In the genomic region with DNA sequence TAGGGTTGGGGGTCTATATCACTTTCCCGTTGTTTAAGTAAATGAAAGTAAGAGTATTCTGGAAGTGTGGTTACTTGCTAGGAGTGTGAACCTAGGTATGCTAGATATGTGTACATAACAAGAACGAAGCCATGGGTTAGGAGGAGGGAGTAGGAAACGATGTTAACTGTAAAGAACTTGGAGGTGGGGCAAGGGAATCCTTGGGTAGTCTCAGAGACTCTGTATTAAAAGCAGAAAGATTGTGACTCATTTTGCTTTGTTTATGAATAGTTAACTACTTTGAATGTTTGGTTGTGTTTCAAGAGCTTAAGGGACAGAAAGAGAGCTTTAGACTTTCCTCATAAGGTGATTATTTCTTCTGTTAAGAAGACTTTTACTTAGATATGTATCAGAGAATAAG, we compare ENCODE assay signal across 26 cellular contexts. TPM values are rescaled to one million over a fixed set of nuclear protein-coding genes. Genes with fewer than 3 reads are reported as not detected.
A peak's percentile ranks its signal among the peaks of the same experiment; 100 is the strongest.
DNase-seq lines count a peak whose midpoint lies in the region; ATAC-seq and TF ChIP-seq lines count a peak whose summit lies in the region.
"Had no signal": no experiment of that assay in that cellular context is flagged by ENCODE, and none has a peak within 500 bp of the region (broad histone marks: within the 10 kb centered on the region; RNA-seq: fewer than 3 reads in every experiment).

No MANE protein-coding gene starts in this region.

- H3K4me1 Mint-ChIP-seq in activated naive CD8-positive, alpha-beta T cell treated with anti-CD3 and anti-CD28 coated beads, Interleukin-2, amount 50 U/mL, for 24 hours = no peaks in the 10 kb centered on the region
- H3K4me1 Mint-ChIP-seq: CD8-positive, alpha-beta memory T cell had no signal

- H3K4me3 ChIP-seq in gastroesophageal sphincter (no peak overlapping the region), sigmoid colon (no peak overlapping the region)
- H3K4me3 ChIP-seq: SJSA1 had no signal

- no peak overlapping the region for H3K4me3 Mint-ChIP-seq in activated naive CD8-positive, alpha-beta T cell treated with anti-CD3 and anti-CD28 coated beads, Interleukin-2, amount 50 U/mL, for 24 hours
- H3K4me3 Mint-ChIP-seq: IgD-negative memory B cell had no signal

- H3K27ac Mint-ChIP-seq in activated naive CD8-positive, alpha-beta T cell treated with anti-CD3 and anti-CD28 coated beads, Interleukin-2, amount 50 U/mL, for 24 hours = no peak overlapping the region
- H3K27ac Mint-ChIP-seq: CD8-positive, alpha-beta memory T cell; IgD-negative memory B cell had no signal

- H3K27me3 ChIP-seq in gastroesophageal sphincter = no peaks in the 10 kb centered on the region
- H3K27me3 ChIP-seq in sigmoid colon = no peaks in the 10 kb centered on the region
- H3K27me3 ChIP-seq: SJSA1 had no signal

- TF ChIP-seq CTCF in gastroesophageal sphincter (IDR thresholded peaks at IDR 0.05) = no peak
- no peak for TF ChIP-seq CTCF in sigmoid colon (IDR thresholded peaks at IDR 0.05)

- intact Hi-C loops in sigmoid colon (cut with DNase I) = no loop called here

- peaks cover 0 to 49% of the 10 kb centered on the region in 2 donors for H3K36me3 ChIP-seq in gastroesophageal sphincter
- H3K36me3 ChIP-seq in sigmoid colon = peaks cover 8 to 48% (median 24%) of the 10 kb centered on the region in 4 donors
- H3K36me3 ChIP-seq: SJSA1 had no signal

- H3K9me3 ChIP-seq in gastroesophageal sphincter (peaks cover 0 to 7% (median 0%) of the 10 kb centered on the region in 3 donors), sigmoid colon (peaks cover 0 to 4% (median 0%) of the 10 kb centered on the region in 4 donors)
- H3K9me3 ChIP-seq: SJSA1 had no signal

- TF ChIP-seq EP300 in gastroesophageal sphincter (IDR thresholded peaks at IDR 0.05) = no peak
- TF ChIP-seq EP300 in sigmoid colon (IDR thresholded peaks at IDR 0.05) = no peak

- 20 to 42% methylated on average over 3 of the region's 3 CpGs for WGBS in gastroesophageal sphincter (ENCODE audit: low coverage in 1 of 2), 2 donors
- 36 to 56% methylated on average over 3 of the region's 3 CpGs for WGBS in sigmoid colon, 2 donors

- ATAC-seq in gastroesophageal sphincter = peak; percentile 50
- ATAC-seq in activated naive CD8-positive, alpha-beta T cell treated with anti-CD3 and anti-CD28 coated beads, Interleukin-2, amount 50 U/mL, for 24 hours = no peak
- ATAC-seq: HCT116, Right ventricle myocardium inferior had no signal

- H3K36me3 Mint-ChIP-seq in activated naive CD8-positive, alpha-beta T cell treated with anti-CD3 and anti-CD28 coated beads, Interleukin-2, amount 50 U/mL, for 24 hours (ENCODE audit: low read depth) = no peaks in the 10 kb centered on the region
- H3K36me3 Mint-ChIP-seq: CD8-positive, alpha-beta memory T cell; IgD-negative memory B cell had no signal

- H3K27ac ChIP-seq in gastroesophageal sphincter = peak overlapping the region; percentile 78 to 80 (median 78)
- H3K27ac ChIP-seq in sigmoid colon = peak overlapping the region; percentile 67 to 79 (median 76)
- H3K27ac ChIP-seq: C4-2B, SJSA1 had no signal

- TF ChIP-seq POLR2A in gastroesophageal sphincter (IDR thresholded peaks at IDR 0.05) (no peak), sigmoid colon (IDR thresholded peaks at IDR 0.05) (no peak)

- DNase-seq in M059J (ENCODE audit: low read depth) = peak; percentile 30
- no peak for DNase-seq in sigmoid colon
- no peak for DNase-seq in activated CD4-positive, alpha-beta T cell treated with anti-CD3 and anti-CD28 coated beads, Interleukin-2, amount 50 U/mL, for 48 hours
- no peak for DNase-seq in HPDE6-E6E7 (ENCODE audit: extremely low spot score)
- DNase-seq in activated naive CD8-positive, alpha-beta T cell treated with anti-CD3 and anti-CD28 coated beads, Interleukin-2, amount 50 U/mL, for 24 hours = no peak
- no peak for DNase-seq in NCI-H1417 treated with DMSO at 0.1 percent for 48 hours (lab: John Stamatoyannopoulos, UW)
- DNase-seq: Calu3; CD8-positive, alpha-beta memory T cell; DMS153; GDM1; GOT3; MV-4-11; NCI-H1105 treated with DMSO at 0.1 percent for 48 hours; NCI-H1694; NCI-H2081; NCI-H2171; NCI-H345; NCI-H524; NCI-H82 had no signal

- peaks cover 12% of the 10 kb centered on the region for H3K9me3 Mint-ChIP-seq in activated naive CD8-positive, alpha-beta T cell treated with anti-CD3 and anti-CD28 coated beads, Interleukin-2, amount 50 U/mL, for 24 hours

- peaks cover 5% of the 10 kb centered on the region for H3K27me3 Mint-ChIP-seq in activated naive CD8-positive, alpha-beta T cell treated with anti-CD3 and anti-CD28 coated beads, Interleukin-2, amount 50 U/mL, for 24 hours

- peaks cover 22 to 72% (median 28%) of the 10 kb centered on the region in 3 donors for H3K4me1 ChIP-seq in gastroesophageal sphincter
- H3K4me1 ChIP-seq in sigmoid colon = peaks cover 0 to 63% (median 54%) of the 10 kb centered on the region in 4 donors
- H3K4me1 ChIP-seq: SJSA1 had no signal

RNA-seq across cellular contexts. Expression of a gene that starts 59.9 kb away (rescaled TPM):
- not detected in 2 replicates for total RNA-seq in M059J (2014; rRNA removed; shearing (Covaris generic))
- total RNA-seq in gastroesophageal sphincter (under 1 TPM in 1 of 4 donors, not detected in 3; 0.67 TPM), sigmoid colon (not detected)
- polyA plus RNA-seq in sigmoid colon = not detected
- total RNA-seq: Calu3; CD8-positive, alpha-beta memory T cell; OCI-LY7; Right ventricle myocardium inferior; SJSA1 had no signal
- polyA plus RNA-seq: CD8-positive, alpha-beta memory T cell; IgD-negative memory B cell had no signal
